In genomic region chr5:949815-950560, GRCh38 we compare ENCODE assay signal across 28 cellular contexts. TPM values are rescaled to one million over a fixed set of nuclear protein-coding genes. Genes with fewer than 3 reads are reported as not detected.
DNase-seq lines count a peak whose midpoint lies in the region; ATAC-seq and TF ChIP-seq lines count a peak whose summit lies in the region.
"Had no signal": no experiment of that assay in that cellular context is flagged by ENCODE, and none has a peak within 500 bp of the region (broad histone marks: within the 10 kb centered on the region; RNA-seq: fewer than 3 reads in every experiment).

No MANE protein-coding gene starts in this region.

- H3K36me3 ChIP-seq in RWPE2 (ENCODE audit: low read depth): no peaks in the 10 kb centered on the region
- H3K36me3 ChIP-seq: SJCRH30 had no signal

- DNase-seq in activated CD8-positive, alpha-beta memory T cell treated with anti-CD3 and anti-CD28 coated beads for 24 hours: peak; percentile 4
- DNase-seq in activated CD8-positive, alpha-beta memory T cell treated with anti-CD3 and anti-CD28 coated beads, Interleukin-2, amount 50 U/mL, for 4 hours: no peak
- DNase-seq in NCI-H146 treated with DMSO at 0.1 percent for 48 hours (lab: John Stamatoyannopoulos, UW; ENCODE audit: unreplicated experiment) (peak; percentile 35), RWPE2 (ENCODE audit: low spot score) (peak; percentile 11), posterior vena cava (ENCODE audit: low spot score) (peak; percentile 28), inferior parietal cortex (ENCODE audit: extremely low spot score) (no peak), dermis blood vessel endothelial cell (no peak)
- DNase-seq: Caco-2; CD8-positive, alpha-beta T cell; DMS 273 treated with DMSO at 0.1 percent for 48 hours; DMS79; EL; GDM1; GM23248; H7; HFFc6; Karpas-422; NCI-H1092; NCI-H1417 treated with DMSO at 0.1 percent for 48 hours; NCI-H1930; NCI-H526 treated with DMSO at 0.1 percent for 48 hours; PC-3; SJCRH30; T-cell had no signal

- H3K4me3 ChIP-seq in RWPE2 (ENCODE audit: severe bottlenecking): no peak overlapping the region
- H3K4me3 ChIP-seq: GM23248, SJCRH30 had no signal

- intact Hi-C loops in posterior vena cava (cut with DNase I): no loop called here

- no peaks in the 10 kb centered on the region for H3K4me1 ChIP-seq in RWPE2 (ENCODE audit: insufficient read depth, poor library complexity, severe bottlenecking)
- H3K4me1 ChIP-seq: Caco-2 had no signal

- H3K27ac ChIP-seq in RWPE2 (ENCODE audit: poor library complexity, severe bottlenecking): no peak overlapping the region
- H3K27ac ChIP-seq: 22Rv1, C4-2B, GM23248, SJCRH30 had no signal

- no peak for TF ChIP-seq CTCF in RWPE2 (IDR thresholded peaks at IDR 0.05; ENCODE audit: poor library complexity, severe bottlenecking)

- H3K27me3 ChIP-seq in RWPE2 (ENCODE audit: insufficient read depth, poor library complexity, severe bottlenecking): peaks cover 30% of the 10 kb centered on the region

- ATAC-seq in RWPE2 (ENCODE audit: low read depth): no peak
- ATAC-seq in HG03095 (IDR thresholded peaks at IDR 0.05; ENCODE audit: unreplicated experiment): no peak
- ATAC-seq: CD8-positive, alpha-beta T cell; PC-3; Right ventricle myocardium inferior; T-cell had no signal

- H3K9me3 ChIP-seq in RWPE2 (ENCODE audit: severe bottlenecking): no peaks in the 10 kb centered on the region
- H3K9me3 ChIP-seq: Caco-2 had no signal

RNA-seq across cellular contexts. Expression of gene TRIP13, which starts 57.3 kb away (rescaled TPM):
- 1 to 10 TPM in 1 of 2 donors, under 1 TPM in 1; 0.95 to 1.6 TPM for total RNA-seq in posterior vena cava
- 11.1 and 39.6 TPM in 2 replicates for total RNA-seq in dermis blood vessel endothelial cell

RNA-seq across cellular contexts. Expression of gene BRD9, which starts 57.4 kb away (rescaled TPM):
- total RNA-seq in posterior vena cava (10 to 100 TPM; 28.6 to 36.0 TPM), dermis blood vessel endothelial cell (51.6 and 53.1 TPM in 2 replicates)

RNA-seq across cellular contexts. Expression of gene NKD2, which starts 58.6 kb away (rescaled TPM):
- total RNA-seq in posterior vena cava (1 to 10 TPM; 2.7 to 5.0 TPM), dermis blood vessel endothelial cell (0.17 and 0.56 TPM in 2 replicates)
- total RNA-seq: GM23248, HFFc6, SJCRH30 had no signal

Comparison
In these comparisons a context has a peak if more than half of its experiments do, and no peak if none do; other contexts are left out.
1. DNase-seq: peak in activated CD8-positive, alpha-beta memory T cell treated with anti-CD3 and anti-CD28 coated beads for 24 hours (single experiment), NCI-H146 treated with DMSO at 0.1 percent for 48 hours (single experiment), RWPE2 (single experiment) and posterior vena cava (single experiment); none in activated CD8-positive, alpha-beta memory T cell treated with anti-CD3 and anti-CD28 coated beads, Interleukin-2, amount 50 U/mL, for 4 hours (single experiment), inferior parietal cortex (single experiment) and dermis blood vessel endothelial cell (single experiment).